ENCODE assay signal across 12 cellular contexts in genomic region chr19:32363175-32363574, GRCh38. TPM values are rescaled to one million over a fixed set of nuclear protein-coding genes. Genes with fewer than 3 reads are reported as not detected.
DNase-seq lines count a peak whose midpoint lies in the region; ATAC-seq and TF ChIP-seq lines count a peak whose summit lies in the region.
"Had no signal": no experiment of that assay in that cellular context is flagged by ENCODE, and none has a peak within 500 bp of the region (broad histone marks: within the 10 kb centered on the region; RNA-seq: fewer than 3 reads in every experiment).

No MANE protein-coding gene starts in this region.

- POLR2A ChIA-PET in WTC11 (lab: Charles Lee), result no interaction called here

- CTCF ChIA-PET in WTC11 (lab: Charles Lee), result no interaction called here

- DNase-seq in Ammon's horn (ENCODE audit: low spot score), result peak; percentile 18
- no peak for DNase-seq in WTC11 (ENCODE audit: low spot score)
- DNase-seq in fibroblast of villous mesenchyme (ENCODE audit: low read depth), result peak; percentile 86
- no peak for DNase-seq in progenitor cell of endocrine pancreas (ENCODE audit: low spot score, unreplicated experiment)
- DNase-seq in activated CD4-positive, alpha-beta T cell treated with anti-CD3 and anti-CD28 coated beads for 4 hours, result no peak
- DNase-seq in T-helper 2 cell treated with Interferon-gamma antibody and Interleukin-4, amounts not matched to agents 5 μg/mL and 100 μg/mL, for 36 hours (ENCODE audit: low spot score), result no peak
- DNase-seq in Kasumi-1 (lab: John Stamatoyannopoulos, UW), result no peak
- DNase-seq: activated naive CD4-positive, alpha-beta T cell; NCI-H2171; SHP77 treated with DMSO at 0.1 percent for 48 hours had no signal

- H3K27ac Mint-ChIP-seq in WTC11, result no peak overlapping the region
- H3K27ac Mint-ChIP-seq in progenitor cell of endocrine pancreas, result peak overlapping the region; percentile 49
- H3K27ac Mint-ChIP-seq in T-helper 2 cell treated with Interferon-gamma antibody and Interleukin-4, amounts not matched to agents 5 μg/mL and 100 μg/mL, for 36 hours, result no peak overlapping the region
- no peak overlapping the region for H3K27ac Mint-ChIP-seq in stimulated activated memory B cell treated with anti-CD40 and anti-IgM and Interleukin-4, amounts not matched to agents 10 μg/mL and 1 μg/mL and 100 μg/mL, for 72 hours

- no peak for ATAC-seq in WTC11
- ATAC-seq in stimulated activated memory B cell treated with anti-CD40 and anti-IgM and Interleukin-4, amounts not matched to agents 10 μg/mL and 1 μg/mL and 100 μg/mL, for 72 hours, result no peak

- H3K27me3 Mint-ChIP-seq in WTC11 (ENCODE audit: low read depth) (no peaks in the 10 kb centered on the region), progenitor cell of endocrine pancreas (no peaks in the 10 kb centered on the region)
- no peaks in the 10 kb centered on the region for H3K27me3 Mint-ChIP-seq in T-helper 2 cell treated with Interferon-gamma antibody and Interleukin-4, amounts not matched to agents 5 μg/mL and 100 μg/mL, for 36 hours (ENCODE audit: low read depth)
- H3K27me3 Mint-ChIP-seq in stimulated activated memory B cell treated with anti-CD40 and anti-IgM and Interleukin-4, amounts not matched to agents 10 μg/mL and 1 μg/mL and 100 μg/mL, for 72 hours, result no peaks in the 10 kb centered on the region

- H3K9me3 Mint-ChIP-seq in WTC11 (no peaks in the 10 kb centered on the region), progenitor cell of endocrine pancreas (ENCODE audit: low read depth) (no peaks in the 10 kb centered on the region)
- H3K9me3 Mint-ChIP-seq in T-helper 2 cell treated with Interferon-gamma antibody and Interleukin-4, amounts not matched to agents 5 μg/mL and 100 μg/mL, for 36 hours, result no peaks in the 10 kb centered on the region
- no peaks in the 10 kb centered on the region for H3K9me3 Mint-ChIP-seq in stimulated activated memory B cell treated with anti-CD40 and anti-IgM and Interleukin-4, amounts not matched to agents 10 μg/mL and 1 μg/mL and 100 μg/mL, for 72 hours
- H3K9me3 Mint-ChIP-seq: neural crest cell had no signal

- H3K4me1 Mint-ChIP-seq in WTC11 (no peaks in the 10 kb centered on the region), progenitor cell of endocrine pancreas (ENCODE audit: low read depth) (peaks cover 7% of the 10 kb centered on the region)
- peaks cover 2% of the 10 kb centered on the region for H3K4me1 Mint-ChIP-seq in T-helper 2 cell treated with Interferon-gamma antibody and Interleukin-4, amounts not matched to agents 5 μg/mL and 100 μg/mL, for 36 hours (ENCODE audit: low read depth)
- peaks cover 24% of the 10 kb centered on the region for H3K4me1 Mint-ChIP-seq in stimulated activated memory B cell treated with anti-CD40 and anti-IgM and Interleukin-4, amounts not matched to agents 10 μg/mL and 1 μg/mL and 100 μg/mL, for 72 hours
- H3K4me1 Mint-ChIP-seq: neural crest cell had no signal

- H3K36me3 Mint-ChIP-seq in WTC11 (peaks cover 50% of the 10 kb centered on the region), progenitor cell of endocrine pancreas (ENCODE audit: insufficient read depth) (peaks cover 40% of the 10 kb centered on the region)
- H3K36me3 Mint-ChIP-seq in T-helper 2 cell treated with Interferon-gamma antibody and Interleukin-4, amounts not matched to agents 5 μg/mL and 100 μg/mL, for 36 hours (ENCODE audit: low read depth), result peaks cover 63% of the 10 kb centered on the region
- H3K36me3 Mint-ChIP-seq in stimulated activated memory B cell treated with anti-CD40 and anti-IgM and Interleukin-4, amounts not matched to agents 10 μg/mL and 1 μg/mL and 100 μg/mL, for 72 hours, result peaks cover 72% of the 10 kb centered on the region

- no peak overlapping the region for H3K4me3 ChIP-seq in fibroblast of villous mesenchyme (ENCODE audit: low read depth, low read length)

- TF ChIP-seq CTCF in WTC11 (IDR thresholded peaks at IDR 0.05) (no peak), fibroblast of villous mesenchyme (IDR thresholded peaks at IDR 0.05; ENCODE audit: insufficient read depth, low read depth, low read length) (no peak), progenitor cell of endocrine pancreas (IDR thresholded peaks at IDR 0.05; ENCODE audit: unreplicated experiment) (no peak)

- no peak overlapping the region for H3K4me3 Mint-ChIP-seq in WTC11
- no peak overlapping the region for H3K4me3 Mint-ChIP-seq in progenitor cell of endocrine pancreas (ENCODE audit: low read depth)
- H3K4me3 Mint-ChIP-seq in T-helper 2 cell treated with Interferon-gamma antibody and Interleukin-4, amounts not matched to agents 5 μg/mL and 100 μg/mL, for 36 hours, result no peak overlapping the region
- H3K4me3 Mint-ChIP-seq in stimulated activated memory B cell treated with anti-CD40 and anti-IgM and Interleukin-4, amounts not matched to agents 10 μg/mL and 1 μg/mL and 100 μg/mL, for 72 hours, result no peak overlapping the region
- H3K4me3 Mint-ChIP-seq: neural crest cell had no signal

TF ChIP-seq in WTC11, 78 proteins besides CTCF, POLR2A, EP300 and RAD21:
- TF ChIP-seq CDX4 (CRISPR knock-in tag; IDR thresholded peaks at IDR 0.05; ENCODE audit: borderline replicate concordance) (no peak), ATF2 (CRISPR knock-in tag; IDR thresholded peaks at IDR 0.05; ENCODE audit: borderline replicate concordance, low read depth) (no peak), ZBTB43 (CRISPR knock-in tag; IDR thresholded peaks at IDR 0.05) (no peak), ZNF512 (CRISPR knock-in tag; IDR thresholded peaks at IDR 0.05; ENCODE audit: borderline replicate concordance) (no peak), GABPB1 (CRISPR knock-in tag; IDR thresholded peaks at IDR 0.05) (peak; percentile 60; the same call in 1 of the 2 replicates), ZNF396 (CRISPR knock-in tag; IDR thresholded peaks at IDR 0.05; ENCODE audit: borderline replicate concordance) (no peak), FOXP4 (CRISPR knock-in tag; IDR thresholded peaks at IDR 0.05) (no peak), ZNF121 (CRISPR knock-in tag; IDR thresholded peaks at IDR 0.05) (no peak)

RNA-seq across cellular contexts. Expression of gene ZNF507, which starts 17.8 kb away (rescaled TPM):
- total RNA-seq in WTC11 (2021) (25.7 to 27.6 TPM (median 26.4 TPM) in 3 replicates), fibroblast of villous mesenchyme (10.6 and 13.0 TPM in 2 replicates), progenitor cell of endocrine pancreas (42.3 and 43.2 TPM in 2 replicates)

RNA-seq across cellular contexts. Expression of gene DPY19L3, which starts 42.4 kb away (rescaled TPM):
- total RNA-seq in WTC11 (2021) (63.0 to 74.3 TPM (median 73.2 TPM) in 3 replicates), fibroblast of villous mesenchyme (22.5 and 30.0 TPM in 2 replicates), progenitor cell of endocrine pancreas (205 and 213 TPM in 2 replicates)

Comparison
In these comparisons a context has a peak if more than half of its experiments do, and no peak if none do; other contexts are left out.
1. DNase-seq: peak in Ammon's horn (single experiment) and fibroblast of villous mesenchyme (single experiment); none in WTC11 (single experiment), progenitor cell of endocrine pancreas (single experiment), activated CD4-positive, alpha-beta T cell treated with anti-CD3 and anti-CD28 coated beads for 4 hours (0 of 2), T-helper 2 cell treated with Interferon-gamma antibody and Interleukin-4, amounts not matched to agents 5 μg/mL and 100 μg/mL, for 36 hours (single experiment) and Kasumi-1 (0 of 2).